Comparison of ENCODE assay signal across 8 cellular contexts in genomic region chr6:34656378-34657036, GRCh38. TPM values are rescaled to one million over a fixed set of nuclear protein-coding genes. Genes with fewer than 3 reads are reported as not detected.
DNase-seq lines count a peak whose midpoint lies in the region; ATAC-seq and TF ChIP-seq lines count a peak whose summit lies in the region.

No MANE protein-coding gene starts in this region.

- TF ChIP-seq POLR2A in GM18505 (IDR thresholded peaks at IDR 0.05; ENCODE audit: borderline replicate concordance, extremely low read depth, insufficient read depth, insufficient read length) (peak; percentile 34), erythroblast (IDR thresholded peaks at IDR 0.05; ENCODE audit: low read length) (no peak)

- DNase-seq in AG08396 (ENCODE audit: low spot score) = peak; percentile 26
- DNase-seq in NCI-H1436 (lab: John Stamatoyannopoulos, UW) = peak; percentile 73
- DNase-seq in erythroblast (lab: John Stamatoyannopoulos, UW) = peak; percentile 69 to 79
- no peak for DNase-seq in omental fat pad (ENCODE audit: low spot score)
- DNase-seq in RWPE1 (ENCODE audit: low spot score) = no peak

- H3K27ac ChIP-seq in VCaP (peak overlapping the region; percentile 92), RWPE1 (no peak overlapping the region)

- CTCF ChIA-PET in RWPE1 (lab: Yijun Ruan, JAX) = interaction anchor here (0.6 kb wide), 1 partner anchor 20 kb away, joined by 3 read pairs; no protein-coding TSS in a partner anchor

- no peak for TF ChIP-seq CTCF in VCaP (conservative IDR thresholded peaks at IDR 0.05)
- TF ChIP-seq CTCF in omental fat pad (IDR thresholded peaks at IDR 0.05) = no peak
- TF ChIP-seq CTCF in RWPE1 (conservative IDR thresholded peaks at IDR 0.05; ENCODE audit: low read depth) = no peak

- ATAC-seq in GM18505 (IDR thresholded peaks at IDR 0.05; ENCODE audit: unreplicated experiment) = peak; percentile 88
- peak; percentile 83 for ATAC-seq in HG02763 (IDR thresholded peaks at IDR 0.05; ENCODE audit: unreplicated experiment)
- peak; percentile 33 for ATAC-seq in omental fat pad (ENCODE audit: low FRiP score)

- POLR2A ChIA-PET in RWPE1 (lab: Yijun Ruan, JAX; ENCODE audit: low non-redundant PET) = no interaction called here

RNA-seq across cellular contexts. Expression of gene ILRUN, which starts 40.1 kb away (rescaled TPM):
- 10 to 100 TPM; 77.5 to 84.1 (median 80.1) TPM for total RNA-seq in omental fat pad

Comparison
In these comparisons a context has a peak if more than half of its experiments do, and no peak if none do; other contexts are left out.
1. DNase-seq: peak in AG08396 (single experiment), NCI-H1436 (single experiment) and erythroblast (2 of 2); none in omental fat pad (single experiment) and RWPE1 (single experiment).
2. ATAC-seq: peak in every context shown above with its lines; median percentile 88 in GM18505; 83 in HG02763; 33 in omental fat pad.